Comparison of ENCODE assay signal across 8 cellular contexts in genomic region chr17:66301864-66302741, GRCh38. TPM values are rescaled to one million over a fixed set of nuclear protein-coding genes. Genes with fewer than 3 reads are reported as not detected.
DNase-seq lines count a peak whose midpoint lies in the region; ATAC-seq and TF ChIP-seq lines count a peak whose summit lies in the region.

TSS of gene PRKCA (plus strand) at chr17:66302613.

- peaks cover 36% of the 10 kb centered on the region for H3K4me1 Mint-ChIP-seq in neural crest cell

- H3K9me3 ChIP-seq in BLaER1: no peaks in the 10 kb centered on the region
- no peaks in the 10 kb centered on the region for H3K9me3 ChIP-seq in subcutaneous abdominal adipose tissue (ENCODE audit: control insufficient read depth in 5 of 5, low read length in 5 of 5)

- peak; percentile 73 for TF ChIP-seq POLR2A in Raji (IDR thresholded peaks at IDR 0.05; ENCODE audit: insufficient read depth, low read depth, low read length)

- H3K9me3 Mint-ChIP-seq in neural crest cell: no peaks in the 10 kb centered on the region

- DNase-seq in HL-60 (ENCODE audit: low read depth in 1 of 2, low spot score in 1 of 2): peak; percentile 45 to 54
- DNase-seq in activated gamma-delta T cell treated with anti-CD3 and anti-CD28 coated beads, Interleukin-2, amount 50 U/mL, for 16 hours (ENCODE audit: low read depth): peak; percentile 38
- DNase-seq in foreskin keratinocyte: peak in 1 of 2 donors; percentile 18
- DNase-seq in neural crest cell (ENCODE audit: low read depth, low spot score): peak; percentile 53

- peak within 1 kb of the TSS; percentile 84 for H3K4me3 ChIP-seq in BLaER1
- peak within 1 kb of the TSS; percentile 82 for H3K4me3 ChIP-seq in HL-60 (replicated peaks; ENCODE audit: insufficient read depth, low read length)
- peak within 1 kb of the TSS; percentile 75 to 93 (median 82) for H3K4me3 ChIP-seq in subcutaneous abdominal adipose tissue (ENCODE audit: low read depth in 1 of 5, low read length in 5 of 5)

- no peaks in the 10 kb centered on the region for H4K20me1 ChIP-seq in BLaER1

- no peak within 1 kb of the TSS for H3K27ac Mint-ChIP-seq in neural crest cell (ENCODE audit: unreplicated experiment)

- H3K27me3 ChIP-seq in BLaER1 (peaks cover 4% of the 10 kb centered on the region; the same call in 1 of the 2 replicates), HL-60 (ENCODE audit: insufficient read depth, poor library complexity, severe bottlenecking) (no peaks in the 10 kb centered on the region), foreskin keratinocyte (peaks cover 3% of the 10 kb centered on the region), subcutaneous abdominal adipose tissue (ENCODE audit: control insufficient read depth in 5 of 5, insufficient read depth in 4 of 5, low read length in 5 of 5) (no peaks in the 10 kb centered on the region)

- ATAC-seq in GM19372 (IDR thresholded peaks at IDR 0.05; ENCODE audit: low read depth, unreplicated experiment) (peak; percentile 63), foreskin keratinocyte (peak; percentile 87)

- H3K27ac ChIP-seq in BLaER1 (peak within 1 kb of the TSS; percentile 67), HL-60 (replicated peaks) (peak within 1 kb of the TSS; percentile 68), foreskin keratinocyte (no peak within 1 kb of the TSS), subcutaneous abdominal adipose tissue (ENCODE audit: low read depth, low read length) (peak within 1 kb of the TSS; percentile 37)

- peaks cover 25% of the 10 kb centered on the region for H3K27me3 Mint-ChIP-seq in neural crest cell (ENCODE audit: low read depth)

- H3K36me3 ChIP-seq in BLaER1 (no peaks in the 10 kb centered on the region), subcutaneous abdominal adipose tissue (ENCODE audit: control insufficient read depth in 5 of 5, insufficient read depth in 5 of 5, low read length in 5 of 5) (no peaks in the 10 kb centered on the region)

- peaks cover 26% of the 10 kb centered on the region for H3K4me1 ChIP-seq in BLaER1
- peaks cover 4% of the 10 kb centered on the region for H3K4me1 ChIP-seq in foreskin keratinocyte
- H3K4me1 ChIP-seq in subcutaneous abdominal adipose tissue (ENCODE audit: control insufficient read depth in 5 of 5, insufficient read depth in 5 of 5, low read length in 5 of 5): peaks cover 3 to 32% (median 23%) of the 10 kb centered on the region in 5 donors

- H3K4me3 Mint-ChIP-seq in neural crest cell: peak within 1 kb of the TSS; percentile 96

- H3K36me3 Mint-ChIP-seq in neural crest cell (ENCODE audit: low read depth): no peaks in the 10 kb centered on the region

- H3K4me2 ChIP-seq in BLaER1: peak within 1 kb of the TSS; percentile 99

- H3K9ac ChIP-seq in BLaER1: peak within 1 kb of the TSS; percentile 80
- peak within 1 kb of the TSS in 4 of 5 donors; percentile 62 to 83 (median 80) for H3K9ac ChIP-seq in subcutaneous abdominal adipose tissue (ENCODE audit: low read length in 5 of 5)

- no peak for TF ChIP-seq CTCF in HL-60 (IDR thresholded peaks at IDR 0.05; ENCODE audit: insufficient read depth, low read length)
- TF ChIP-seq CTCF in foreskin keratinocyte (conservative IDR thresholded peaks at IDR 0.05): no peak
- TF ChIP-seq CTCF in neural crest cell (conservative IDR thresholded peaks at IDR 0.05): no peak

RNA-seq across cellular contexts. Expression of gene PRKCA, which starts in this region (rescaled TPM):
- total RNA-seq in foreskin keratinocyte (5.0 and 6.8 TPM in 2 replicates), neural crest cell (21.2 and 22.7 TPM in 2 replicates)
- 1.7 and 2.0 TPM in 2 replicates for polyA plus RNA-seq in foreskin keratinocyte
